Comparison of ENCODE assay signal across 1 cellular context in the genomic region with DNA sequence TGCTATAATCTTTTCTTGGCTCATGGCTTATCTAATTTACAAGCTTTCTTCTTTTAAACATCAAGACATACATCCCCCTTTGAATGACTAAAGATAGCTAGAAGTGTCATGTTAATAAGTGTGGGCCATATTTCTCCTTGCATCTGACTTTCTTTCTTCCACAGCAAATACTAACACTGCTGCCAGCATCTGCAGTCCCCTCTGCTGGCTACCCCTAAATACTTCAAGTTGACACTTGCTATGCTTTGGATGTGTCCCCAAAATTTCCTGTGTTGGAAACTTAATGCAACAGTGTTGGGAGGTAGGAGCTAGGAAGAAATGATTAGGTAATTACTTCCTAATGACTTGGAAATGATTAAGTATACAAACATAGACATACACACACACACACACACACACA.
TF ChIP-seq lines count a peak whose summit lies in the region.

No MANE protein-coding gene starts in this region.

TF ChIP-seq in H1, 55 proteins besides CTCF, POLR2A, EP300 and RAD21:
- TF ChIP-seq, protein P1, sequence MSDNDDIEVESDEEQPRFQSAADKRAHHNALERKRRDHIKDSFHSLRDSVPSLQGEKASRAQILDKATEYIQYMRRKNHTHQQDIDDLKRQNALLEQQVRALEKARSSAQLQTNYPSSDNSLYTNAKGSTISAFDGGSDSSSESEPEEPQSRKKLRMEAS (IDR thresholded peaks at IDR 0.05) = no peak
- TF ChIP-seq CBX8 (IDR thresholded peaks at IDR 0.05; ENCODE audit: borderline replicate concordance, low read depth, low read length) = no peak
- no peak for TF ChIP-seq FOSL1 (IDR thresholded peaks at IDR 0.05; ENCODE audit: insufficient read depth, low read depth, low read length)
- TF ChIP-seq, protein P2, sequence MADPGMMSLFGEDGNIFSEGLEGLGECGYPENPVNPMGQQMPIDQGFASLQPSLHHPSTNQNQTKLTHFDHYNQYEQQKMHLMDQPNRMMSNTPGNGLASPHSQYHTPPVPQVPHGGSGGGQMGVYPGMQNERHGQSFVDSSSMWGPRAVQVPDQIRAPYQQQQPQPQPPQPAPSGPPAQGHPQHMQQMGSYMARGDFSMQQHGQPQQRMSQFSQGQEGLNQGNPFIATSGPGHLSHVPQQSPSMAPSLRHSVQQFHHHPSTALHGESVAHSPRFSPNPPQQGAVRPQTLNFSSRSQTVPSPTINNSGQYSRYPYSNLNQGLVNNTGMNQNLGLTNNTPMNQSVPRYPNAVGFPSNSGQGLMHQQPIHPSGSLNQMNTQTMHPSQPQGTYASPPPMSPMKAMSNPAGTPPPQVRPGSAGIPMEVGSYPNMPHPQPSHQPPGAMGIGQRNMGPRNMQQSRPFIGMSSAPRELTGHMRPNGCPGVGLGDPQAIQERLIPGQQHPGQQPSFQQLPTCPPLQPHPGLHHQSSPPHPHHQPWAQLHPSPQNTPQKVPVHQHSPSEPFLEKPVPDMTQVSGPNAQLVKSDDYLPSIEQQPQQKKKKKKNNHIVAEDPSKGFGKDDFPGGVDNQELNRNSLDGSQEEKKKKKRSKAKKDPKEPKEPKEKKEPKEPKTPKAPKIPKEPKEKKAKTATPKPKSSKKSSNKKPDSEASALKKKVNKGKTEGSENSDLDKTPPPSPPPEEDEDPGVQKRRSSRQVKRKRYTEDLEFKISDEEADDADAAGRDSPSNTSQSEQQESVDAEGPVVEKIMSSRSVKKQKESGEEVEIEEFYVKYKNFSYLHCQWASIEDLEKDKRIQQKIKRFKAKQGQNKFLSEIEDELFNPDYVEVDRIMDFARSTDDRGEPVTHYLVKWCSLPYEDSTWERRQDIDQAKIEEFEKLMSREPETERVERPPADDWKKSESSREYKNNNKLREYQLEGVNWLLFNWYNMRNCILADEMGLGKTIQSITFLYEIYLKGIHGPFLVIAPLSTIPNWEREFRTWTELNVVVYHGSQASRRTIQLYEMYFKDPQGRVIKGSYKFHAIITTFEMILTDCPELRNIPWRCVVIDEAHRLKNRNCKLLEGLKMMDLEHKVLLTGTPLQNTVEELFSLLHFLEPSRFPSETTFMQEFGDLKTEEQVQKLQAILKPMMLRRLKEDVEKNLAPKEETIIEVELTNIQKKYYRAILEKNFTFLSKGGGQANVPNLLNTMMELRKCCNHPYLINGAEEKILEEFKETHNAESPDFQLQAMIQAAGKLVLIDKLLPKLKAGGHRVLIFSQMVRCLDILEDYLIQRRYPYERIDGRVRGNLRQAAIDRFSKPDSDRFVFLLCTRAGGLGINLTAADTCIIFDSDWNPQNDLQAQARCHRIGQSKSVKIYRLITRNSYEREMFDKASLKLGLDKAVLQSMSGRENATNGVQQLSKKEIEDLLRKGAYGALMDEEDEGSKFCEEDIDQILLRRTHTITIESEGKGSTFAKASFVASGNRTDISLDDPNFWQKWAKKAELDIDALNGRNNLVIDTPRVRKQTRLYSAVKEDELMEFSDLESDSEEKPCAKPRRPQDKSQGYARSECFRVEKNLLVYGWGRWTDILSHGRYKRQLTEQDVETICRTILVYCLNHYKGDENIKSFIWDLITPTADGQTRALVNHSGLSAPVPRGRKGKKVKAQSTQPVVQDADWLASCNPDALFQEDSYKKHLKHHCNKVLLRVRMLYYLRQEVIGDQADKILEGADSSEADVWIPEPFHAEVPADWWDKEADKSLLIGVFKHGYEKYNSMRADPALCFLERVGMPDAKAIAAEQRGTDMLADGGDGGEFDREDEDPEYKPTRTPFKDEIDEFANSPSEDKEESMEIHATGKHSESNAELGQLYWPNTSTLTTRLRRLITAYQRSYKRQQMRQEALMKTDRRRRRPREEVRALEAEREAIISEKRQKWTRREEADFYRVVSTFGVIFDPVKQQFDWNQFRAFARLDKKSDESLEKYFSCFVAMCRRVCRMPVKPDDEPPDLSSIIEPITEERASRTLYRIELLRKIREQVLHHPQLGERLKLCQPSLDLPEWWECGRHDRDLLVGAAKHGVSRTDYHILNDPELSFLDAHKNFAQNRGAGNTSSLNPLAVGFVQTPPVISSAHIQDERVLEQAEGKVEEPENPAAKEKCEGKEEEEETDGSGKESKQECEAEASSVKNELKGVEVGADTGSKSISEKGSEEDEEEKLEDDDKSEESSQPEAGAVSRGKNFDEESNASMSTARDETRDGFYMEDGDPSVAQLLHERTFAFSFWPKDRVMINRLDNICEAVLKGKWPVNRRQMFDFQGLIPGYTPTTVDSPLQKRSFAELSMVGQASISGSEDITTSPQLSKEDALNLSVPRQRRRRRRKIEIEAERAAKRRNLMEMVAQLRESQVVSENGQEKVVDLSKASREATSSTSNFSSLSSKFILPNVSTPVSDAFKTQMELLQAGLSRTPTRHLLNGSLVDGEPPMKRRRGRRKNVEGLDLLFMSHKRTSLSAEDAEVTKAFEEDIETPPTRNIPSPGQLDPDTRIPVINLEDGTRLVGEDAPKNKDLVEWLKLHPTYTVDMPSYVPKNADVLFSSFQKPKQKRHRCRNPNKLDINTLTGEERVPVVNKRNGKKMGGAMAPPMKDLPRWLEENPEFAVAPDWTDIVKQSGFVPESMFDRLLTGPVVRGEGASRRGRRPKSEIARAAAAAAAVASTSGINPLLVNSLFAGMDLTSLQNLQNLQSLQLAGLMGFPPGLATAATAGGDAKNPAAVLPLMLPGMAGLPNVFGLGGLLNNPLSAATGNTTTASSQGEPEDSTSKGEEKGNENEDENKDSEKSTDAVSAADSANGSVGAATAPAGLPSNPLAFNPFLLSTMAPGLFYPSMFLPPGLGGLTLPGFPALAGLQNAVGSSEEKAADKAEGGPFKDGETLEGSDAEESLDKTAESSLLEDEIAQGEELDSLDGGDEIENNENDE (IDR thresholded peaks at IDR 0.05; ENCODE audit: insufficient replicate concordance, low read length) = no peak
- TF ChIP-seq, protein P3, sequence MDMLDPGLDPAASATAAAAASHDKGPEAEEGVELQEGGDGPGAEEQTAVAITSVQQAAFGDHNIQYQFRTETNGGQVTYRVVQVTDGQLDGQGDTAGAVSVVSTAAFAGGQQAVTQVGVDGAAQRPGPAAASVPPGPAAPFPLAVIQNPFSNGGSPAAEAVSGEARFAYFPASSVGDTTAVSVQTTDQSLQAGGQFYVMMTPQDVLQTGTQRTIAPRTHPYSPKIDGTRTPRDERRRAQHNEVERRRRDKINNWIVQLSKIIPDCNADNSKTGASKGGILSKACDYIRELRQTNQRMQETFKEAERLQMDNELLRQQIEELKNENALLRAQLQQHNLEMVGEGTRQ (IDR thresholded peaks at IDR 0.05; ENCODE audit: low read length) = no peak
